Comparison of ENCODE assay signal across 23 cellular contexts in genomic region chr2:59910176-59910575, GRCh38.
"Had no signal": no experiment of that assay in that cellular context is flagged by ENCODE, and none has a peak within 500 bp of the region (broad histone marks: within the 10 kb centered on the region; RNA-seq: fewer than 3 reads in every experiment).

No MANE protein-coding gene starts in this region.

- H3K4me2 ChIP-seq: SK-N-SH had no signal

- H3K27me3 ChIP-seq: SJCRH30 had no signal

- H3K9me3 Mint-ChIP-seq: activated CD4-positive, alpha-beta T cell treated with anti-CD3 and anti-CD28 coated beads, Interleukin-2, amount 10 ng/mL, durations not matched to agents 24 days and 14 days; activated naive CD8-positive, alpha-beta T cell treated with anti-CD3 and anti-CD28 coated beads for 36 hours; activated T-cell treated with anti-CD3 and anti-CD28 coated beads, Interleukin-2, amount 50 U/mL, for 4 hours; T-helper 1 cell treated with Interleukin-12 subunit alpha and Interleukin-12 subunit beta and Interleukin-4 antibody, amounts not matched to agents 30 μg/mL and 1 μg/mL, for 36 hours; WTC11 had no signal

- DNase-seq: activated CD4-positive, alpha-beta T cell treated with anti-CD3 and anti-CD28 coated beads for 1 hour; activated CD4-positive, alpha-beta T cell treated with anti-CD3 and anti-CD28 coated beads, Interleukin-2, amount 10 ng/mL, durations not matched to agents 24 days and 14 days; activated CD4-positive, alpha-beta T cell treated with anti-CD3 and anti-CD28 coated beads, Interleukin-2, amount 50 U/mL, for 48 hours; activated CD8-positive, alpha-beta memory T cell treated with anti-CD3 and anti-CD28 coated beads for 24 hours; activated effector memory CD4-positive, alpha-beta T cell treated with anti-CD3 and anti-CD28 coated beads, Interleukin-2, amount 50 U/mL, for 16 hours; activated naive CD4-positive, alpha-beta T cell treated with Interleukin-2 at 50 U/mL for 16 hours; activated naive CD8-positive, alpha-beta T cell treated with anti-CD3 and anti-CD28 coated beads for 36 hours; activated T-cell treated with anti-CD3 and anti-CD28 coated beads, Interleukin-2, amount 50 U/mL, for 4 hours; cerebellar nuclear complex; Kasumi-1; NCI-H1048; NCI-H187 treated with DMSO at 0.1 percent for 48 hours; NCI-H2081 treated with DMSO at 0.1 percent for 48 hours; NCI-H2227 treated with DMSO at 0.1 percent for 48 hours; OCI-M1; Right ventricle myocardium superior; SJCRH30; SK-N-SH had no signal

- H3K4me3 Mint-ChIP-seq: activated CD4-positive, alpha-beta T cell treated with anti-CD3 and anti-CD28 coated beads, Interleukin-2, amount 10 ng/mL, durations not matched to agents 24 days and 14 days; activated naive CD8-positive, alpha-beta T cell treated with anti-CD3 and anti-CD28 coated beads for 36 hours; activated T-cell treated with anti-CD3 and anti-CD28 coated beads, Interleukin-2, amount 50 U/mL, for 4 hours; T-helper 1 cell treated with Interleukin-12 subunit alpha and Interleukin-12 subunit beta and Interleukin-4 antibody, amounts not matched to agents 30 μg/mL and 1 μg/mL, for 36 hours; WTC11 had no signal

- H3K4me3 ChIP-seq: K562, SJCRH30 had no signal

- ATAC-seq: activated T-cell treated with anti-CD3 and anti-CD28 coated beads, Interleukin-2, amount 50 U/mL, for 4 hours; K562; Panc1; WTC11 had no signal

- H3K4me1 Mint-ChIP-seq: activated CD4-positive, alpha-beta T cell treated with anti-CD3 and anti-CD28 coated beads, Interleukin-2, amount 10 ng/mL, durations not matched to agents 24 days and 14 days; WTC11 had no signal

- H3K9ac ChIP-seq: SK-N-SH had no signal

- H3K27ac Mint-ChIP-seq: activated CD4-positive, alpha-beta T cell treated with anti-CD3 and anti-CD28 coated beads, Interleukin-2, amount 10 ng/mL, durations not matched to agents 24 days and 14 days; activated naive CD8-positive, alpha-beta T cell treated with anti-CD3 and anti-CD28 coated beads for 36 hours; T-helper 1 cell treated with Interleukin-12 subunit alpha and Interleukin-12 subunit beta and Interleukin-4 antibody, amounts not matched to agents 30 μg/mL and 1 μg/mL, for 36 hours; WTC11 had no signal

- H3K9me3 ChIP-seq: SJCRH30, SK-N-SH had no signal

- H3K4me1 ChIP-seq: SJCRH30 had no signal

- H3K36me3 Mint-ChIP-seq: WTC11 had no signal

- H3K27me3 Mint-ChIP-seq: activated CD4-positive, alpha-beta T cell treated with anti-CD3 and anti-CD28 coated beads, Interleukin-2, amount 10 ng/mL, durations not matched to agents 24 days and 14 days; activated naive CD8-positive, alpha-beta T cell treated with anti-CD3 and anti-CD28 coated beads for 36 hours had no signal

- H3K36me3 ChIP-seq: SJCRH30 had no signal

- H3K27ac ChIP-seq: RWPE1, SJCRH30 had no signal
